In the genomic region with DNA sequence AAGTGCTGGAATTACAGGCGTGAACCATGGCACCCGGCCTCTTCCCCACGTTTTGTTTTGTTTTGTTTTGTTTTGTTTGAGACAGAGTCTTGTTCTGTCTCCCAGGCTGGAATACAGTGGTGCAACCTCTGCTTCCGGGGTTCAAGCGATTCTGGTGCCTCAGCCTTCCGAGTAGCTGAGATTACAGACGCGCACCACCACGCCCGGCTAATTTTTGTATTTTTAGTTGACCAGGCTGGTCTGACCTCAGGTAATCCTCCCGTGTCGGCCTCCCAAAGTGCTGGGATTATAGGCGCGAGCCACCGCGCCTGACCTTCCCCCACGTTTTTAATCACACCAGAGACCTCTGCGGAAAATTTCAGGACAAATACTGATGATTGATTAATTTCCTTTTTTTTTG, we compare ENCODE assay signal across 13 cellular contexts. TPM values are rescaled to one million over a fixed set of nuclear protein-coding genes. Genes with fewer than 3 reads are reported as not detected.
DNase-seq lines count a peak whose midpoint lies in the region; FAIRE-seq and TF ChIP-seq lines count a peak whose summit lies in the region.
"Had no signal": no experiment of that assay in that cellular context is flagged by ENCODE, and none has a peak within 500 bp of the region (broad histone marks: within the 10 kb centered on the region; RNA-seq: fewer than 3 reads in every experiment).

No MANE protein-coding gene starts in this region.

- H3K27ac Mint-ChIP-seq in T-helper 2 cell treated with Interferon-gamma antibody and Interleukin-4, amounts not matched to agents 5 μg/mL and 100 μg/mL, for 36 hours, result no peak overlapping the region
- peak overlapping the region; percentile 64 for H3K27ac Mint-ChIP-seq in activated naive CD8-positive, alpha-beta T cell
- H3K27ac Mint-ChIP-seq in nephron, result peak overlapping the region in 2 of 3 experiments; percentile 35 to 64

- WGBS in HUES64, result 84% methylated on average over 18 of the region's 18 CpGs

- intact Hi-C loops in ascending aorta (cut with DNase I), result no loop called here

- peaks cover 44% of the 10 kb centered on the region for H3K4me1 Mint-ChIP-seq in T-helper 2 cell treated with Interferon-gamma antibody and Interleukin-4, amounts not matched to agents 5 μg/mL and 100 μg/mL, for 36 hours (ENCODE audit: low read depth)
- H3K4me1 Mint-ChIP-seq in activated naive CD8-positive, alpha-beta T cell (ENCODE audit: low read depth), result peaks cover 54% of the 10 kb centered on the region
- peaks cover 20% of the 10 kb centered on the region for H3K4me1 Mint-ChIP-seq in nephron

- H3K27me3 ChIP-seq in HUES64 (ENCODE audit: insufficient read depth, low read length) (no peaks in the 10 kb centered on the region), ascending aorta (no peaks in the 10 kb centered on the region)
- H3K27me3 ChIP-seq: cardiac muscle cell had no signal

- FAIRE-seq in GM19239 (lab: Jason Lieb, UNC), result no peak
- FAIRE-seq: endothelial cell of umbilical vein, urothelium cell line had no signal

- H3K4me1 ChIP-seq in HUES64 (ENCODE audit: insufficient read depth, low read length) (peaks cover 19% of the 10 kb centered on the region; the same call in 1 of the 2 replicates), ascending aorta (peaks cover 3 to 10% of the 10 kb centered on the region in 2 donors)

- no peak overlapping the region for H3K9ac ChIP-seq in HUES64 (ENCODE audit: low read depth, low read length)

- TF ChIP-seq CTCF in nephron (IDR thresholded peaks at IDR 0.05; ENCODE audit: unreplicated experiment in 3 of 3) (no peak), ascending aorta (IDR thresholded peaks at IDR 0.05) (no peak)

- peaks cover 37% of the 10 kb centered on the region for H3K36me3 ChIP-seq in HUES64 (ENCODE audit: insufficient read depth, low read length)
- H3K36me3 ChIP-seq in ascending aorta, result no peaks in the 10 kb centered on the region

- H3K27me3 Mint-ChIP-seq in T-helper 2 cell treated with Interferon-gamma antibody and Interleukin-4, amounts not matched to agents 5 μg/mL and 100 μg/mL, for 36 hours (ENCODE audit: low read depth), result no peaks in the 10 kb centered on the region
- H3K27me3 Mint-ChIP-seq in activated naive CD8-positive, alpha-beta T cell, result no peaks in the 10 kb centered on the region
- H3K27me3 Mint-ChIP-seq in nephron (ENCODE audit: low read depth), result no peaks in the 10 kb centered on the region

- H3K36me3 Mint-ChIP-seq in T-helper 2 cell treated with Interferon-gamma antibody and Interleukin-4, amounts not matched to agents 5 μg/mL and 100 μg/mL, for 36 hours (ENCODE audit: low read depth), result peaks cover 47% of the 10 kb centered on the region
- peaks cover 26% of the 10 kb centered on the region for H3K36me3 Mint-ChIP-seq in activated naive CD8-positive, alpha-beta T cell
- peaks cover 34% of the 10 kb centered on the region for H3K36me3 Mint-ChIP-seq in nephron (ENCODE audit: low read depth)

- H3K27ac ChIP-seq in HUES64 (ENCODE audit: low read depth, low read length) (no peak overlapping the region), substantia nigra (ENCODE audit: low read depth, low read length, poor library complexity, severe bottlenecking) (no peak overlapping the region), ascending aorta (no peak overlapping the region)
- H3K27ac ChIP-seq: cardiac muscle cell had no signal

- H3K9me3 Mint-ChIP-seq in T-helper 2 cell treated with Interferon-gamma antibody and Interleukin-4, amounts not matched to agents 5 μg/mL and 100 μg/mL, for 36 hours, result no peaks in the 10 kb centered on the region
- H3K9me3 Mint-ChIP-seq in activated naive CD8-positive, alpha-beta T cell (ENCODE audit: low read depth), result no peaks in the 10 kb centered on the region
- no peaks in the 10 kb centered on the region for H3K9me3 Mint-ChIP-seq in nephron

- H3K9me3 ChIP-seq in HUES64 (ENCODE audit: insufficient read depth, low read depth, low read length), result no peaks in the 10 kb centered on the region
- H3K9me3 ChIP-seq in ascending aorta, result no peaks in the 10 kb centered on the region

- DNase-seq in T-helper 2 cell treated with Interferon-gamma antibody and Interleukin-4, amounts not matched to agents 5 μg/mL and 100 μg/mL, for 36 hours (ENCODE audit: low spot score), result no peak
- no peak for DNase-seq in T-helper 2 cell
- DNase-seq in substantia nigra (lab: John Stamatoyannopoulos, UW), result no peak
- no peak for DNase-seq in GM19239 (ENCODE audit: insufficient read length, low spot score)
- DNase-seq in ascending aorta (ENCODE audit: low spot score in 2 of 2), result no peak
- DNase-seq: NCI-H2227 treated with DMSO at 0.1 percent for 48 hours, T1000 had no signal

- peak overlapping the region; percentile 96 for H3K4me3 Mint-ChIP-seq in T-helper 2 cell treated with Interferon-gamma antibody and Interleukin-4, amounts not matched to agents 5 μg/mL and 100 μg/mL, for 36 hours
- peak overlapping the region; percentile 97 for H3K4me3 Mint-ChIP-seq in activated naive CD8-positive, alpha-beta T cell
- peak overlapping the region; percentile 55 to 95 (median 94) for H3K4me3 Mint-ChIP-seq in nephron

- H3K4me3 ChIP-seq in HUES64 (ENCODE audit: low read length), result peak overlapping the region; percentile 31
- no peak overlapping the region for H3K4me3 ChIP-seq in ascending aorta
- H3K4me3 ChIP-seq: cardiac muscle cell had no signal

RNA-seq across cellular contexts. Expression of gene ENOPH1, which starts 2.2 kb away (rescaled TPM):
- 70.7 TPM for polyA plus RNA-seq in HUES64 (2013, experiment 1 of 2)
- polyA plus RNA-seq in HUES64 (2013, experiment 2 of 2), result 70.8 TPM
- 5.4 TPM for total RNA-seq in ascending aorta

RNA-seq across cellular contexts. Expression of gene HNRNPDL, which starts 2.3 kb away (rescaled TPM):
- polyA plus RNA-seq in HUES64 (2013, experiment 1 of 2), result 382 TPM
- polyA plus RNA-seq in HUES64 (2013, experiment 2 of 2), result 380 TPM
- 73.9 TPM for total RNA-seq in ascending aorta

RNA-seq across cellular contexts. Expression of gene HNRNPD, which starts 58.8 kb away (rescaled TPM):
- 446 TPM for polyA plus RNA-seq in HUES64 (2013, experiment 1 of 2)
- 473 TPM for polyA plus RNA-seq in HUES64 (2013, experiment 2 of 2)
- 102 TPM for total RNA-seq in ascending aorta
